1 cellular context compared by ENCODE assay signal in the genomic region with DNA sequence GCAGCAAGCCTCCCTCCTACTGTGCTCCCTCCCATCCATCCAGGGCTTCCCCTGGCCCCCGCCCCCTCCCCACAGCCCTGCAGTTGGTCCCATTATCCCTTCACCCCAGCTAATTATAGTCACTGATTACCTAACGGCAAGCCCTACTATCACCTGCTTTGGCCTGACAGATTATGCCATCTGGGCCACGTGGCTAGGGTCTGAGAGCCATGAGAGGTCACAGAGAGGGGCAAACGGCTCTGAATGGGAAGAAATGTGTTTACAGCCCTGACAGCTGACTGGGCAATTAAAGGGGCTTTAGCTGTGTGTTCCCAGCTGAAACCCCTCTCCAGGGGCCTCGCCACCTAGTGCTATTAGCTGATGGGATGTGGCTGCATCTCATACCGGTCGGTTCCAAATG.
TF ChIP-seq lines count a peak whose summit lies in the region.

No MANE protein-coding gene starts in this region.

TF ChIP-seq in K562, 482 proteins besides CTCF, POLR2A, EP300 and RAD21 (continued from another document):
- TF ChIP-seq, protein P1, sequence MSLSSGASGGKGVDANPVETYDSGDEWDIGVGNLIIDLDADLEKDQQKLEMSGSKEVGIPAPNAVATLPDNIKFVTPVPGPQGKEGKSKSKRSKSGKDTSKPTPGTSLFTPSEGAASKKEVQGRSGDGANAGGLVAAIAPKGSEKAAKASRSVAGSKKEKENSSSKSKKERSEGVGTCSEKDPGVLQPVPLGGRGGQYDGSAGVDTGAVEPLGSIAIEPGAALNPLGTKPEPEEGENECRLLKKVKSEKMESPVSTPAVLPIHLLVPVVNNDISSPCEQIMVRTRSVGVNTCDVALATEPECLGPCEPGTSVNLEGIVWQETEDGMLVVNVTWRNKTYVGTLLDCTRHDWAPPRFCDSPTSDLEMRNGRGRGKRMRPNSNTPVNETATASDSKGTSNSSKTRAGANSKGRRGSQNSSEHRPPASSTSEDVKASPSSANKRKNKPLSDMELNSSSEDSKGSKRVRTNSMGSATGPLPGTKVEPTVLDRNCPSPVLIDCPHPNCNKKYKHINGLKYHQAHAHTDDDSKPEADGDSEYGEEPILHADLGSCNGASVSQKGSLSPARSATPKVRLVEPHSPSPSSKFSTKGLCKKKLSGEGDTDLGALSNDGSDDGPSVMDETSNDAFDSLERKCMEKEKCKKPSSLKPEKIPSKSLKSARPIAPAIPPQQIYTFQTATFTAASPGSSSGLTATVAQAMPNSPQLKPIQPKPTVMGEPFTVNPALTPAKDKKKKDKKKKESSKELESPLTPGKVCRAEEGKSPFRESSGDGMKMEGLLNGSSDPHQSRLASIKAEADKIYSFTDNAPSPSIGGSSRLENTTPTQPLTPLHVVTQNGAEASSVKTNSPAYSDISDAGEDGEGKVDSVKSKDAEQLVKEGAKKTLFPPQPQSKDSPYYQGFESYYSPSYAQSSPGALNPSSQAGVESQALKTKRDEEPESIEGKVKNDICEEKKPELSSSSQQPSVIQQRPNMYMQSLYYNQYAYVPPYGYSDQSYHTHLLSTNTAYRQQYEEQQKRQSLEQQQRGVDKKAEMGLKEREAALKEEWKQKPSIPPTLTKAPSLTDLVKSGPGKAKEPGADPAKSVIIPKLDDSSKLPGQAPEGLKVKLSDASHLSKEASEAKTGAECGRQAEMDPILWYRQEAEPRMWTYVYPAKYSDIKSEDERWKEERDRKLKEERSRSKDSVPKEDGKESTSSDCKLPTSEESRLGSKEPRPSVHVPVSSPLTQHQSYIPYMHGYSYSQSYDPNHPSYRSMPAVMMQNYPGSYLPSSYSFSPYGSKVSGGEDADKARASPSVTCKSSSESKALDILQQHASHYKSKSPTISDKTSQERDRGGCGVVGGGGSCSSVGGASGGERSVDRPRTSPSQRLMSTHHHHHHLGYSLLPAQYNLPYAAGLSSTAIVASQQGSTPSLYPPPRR (CRISPR knock-in tag; IDR thresholded peaks at IDR 0.05; ENCODE audit: borderline replicate concordance), result no peak
- TF ChIP-seq, protein P2, sequence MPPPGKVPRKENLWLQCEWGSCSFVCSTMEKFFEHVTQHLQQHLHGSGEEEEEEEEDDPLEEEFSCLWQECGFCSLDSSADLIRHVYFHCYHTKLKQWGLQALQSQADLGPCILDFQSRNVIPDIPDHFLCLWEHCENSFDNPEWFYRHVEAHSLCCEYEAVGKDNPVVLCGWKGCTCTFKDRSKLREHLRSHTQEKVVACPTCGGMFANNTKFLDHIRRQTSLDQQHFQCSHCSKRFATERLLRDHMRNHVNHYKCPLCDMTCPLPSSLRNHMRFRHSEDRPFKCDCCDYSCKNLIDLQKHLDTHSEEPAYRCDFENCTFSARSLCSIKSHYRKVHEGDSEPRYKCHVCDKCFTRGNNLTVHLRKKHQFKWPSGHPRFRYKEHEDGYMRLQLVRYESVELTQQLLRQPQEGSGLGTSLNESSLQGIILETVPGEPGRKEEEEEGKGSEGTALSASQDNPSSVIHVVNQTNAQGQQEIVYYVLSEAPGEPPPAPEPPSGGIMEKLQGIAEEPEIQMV (tag; conservative IDR thresholded peaks at IDR 0.05; ENCODE audit: low read depth), result no peak
- TF ChIP-seq MTA3 (IDR thresholded peaks at IDR 0.05; ENCODE audit: borderline replicate concordance) (no peak), MEF2A (IDR thresholded peaks at IDR 0.05; ENCODE audit: control insufficient read depth, low read depth, low read length) (0 out of 2 replicates have a peak, but pooled peaks have one; percentile 30), MTA2 (IDR thresholded peaks at IDR 0.05; ENCODE audit: low read depth) (no peak), CHD2 (IDR thresholded peaks at IDR 0.05; ENCODE audit: low read depth, low read length) (no peak), NR1H2 (CRISPR knock-in tag; IDR thresholded peaks at IDR 0.05) (no peak)
- TF ChIP-seq, protein P3, sequence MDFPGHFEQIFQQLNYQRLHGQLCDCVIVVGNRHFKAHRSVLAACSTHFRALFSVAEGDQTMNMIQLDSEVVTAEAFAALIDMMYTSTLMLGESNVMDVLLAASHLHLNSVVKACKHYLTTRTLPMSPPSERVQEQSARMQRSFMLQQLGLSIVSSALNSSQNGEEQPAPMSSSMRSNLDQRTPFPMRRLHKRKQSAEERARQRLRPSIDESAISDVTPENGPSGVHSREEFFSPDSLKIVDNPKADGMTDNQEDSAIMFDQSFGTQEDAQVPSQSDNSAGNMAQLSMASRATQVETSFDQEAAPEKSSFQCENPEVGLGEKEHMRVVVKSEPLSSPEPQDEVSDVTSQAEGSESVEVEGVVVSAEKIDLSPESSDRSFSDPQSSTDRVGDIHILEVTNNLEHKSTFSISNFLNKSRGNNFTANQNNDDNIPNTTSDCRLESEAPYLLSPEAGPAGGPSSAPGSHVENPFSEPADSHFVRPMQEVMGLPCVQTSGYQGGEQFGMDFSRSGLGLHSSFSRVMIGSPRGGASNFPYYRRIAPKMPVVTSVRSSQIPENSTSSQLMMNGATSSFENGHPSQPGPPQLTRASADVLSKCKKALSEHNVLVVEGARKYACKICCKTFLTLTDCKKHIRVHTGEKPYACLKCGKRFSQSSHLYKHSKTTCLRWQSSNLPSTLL (IDR thresholded peaks at IDR 0.05), result no peak
- TF ChIP-seq, protein P4, sequence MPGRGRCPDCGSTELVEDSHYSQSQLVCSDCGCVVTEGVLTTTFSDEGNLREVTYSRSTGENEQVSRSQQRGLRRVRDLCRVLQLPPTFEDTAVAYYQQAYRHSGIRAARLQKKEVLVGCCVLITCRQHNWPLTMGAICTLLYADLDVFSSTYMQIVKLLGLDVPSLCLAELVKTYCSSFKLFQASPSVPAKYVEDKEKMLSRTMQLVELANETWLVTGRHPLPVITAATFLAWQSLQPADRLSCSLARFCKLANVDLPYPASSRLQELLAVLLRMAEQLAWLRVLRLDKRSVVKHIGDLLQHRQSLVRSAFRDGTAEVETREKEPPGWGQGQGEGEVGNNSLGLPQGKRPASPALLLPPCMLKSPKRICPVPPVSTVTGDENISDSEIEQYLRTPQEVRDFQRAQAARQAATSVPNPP (IDR thresholded peaks at IDR 0.05; ENCODE audit: borderline replicate concordance, insufficient read depth, insufficient read length), result no peak
- TF ChIP-seq, protein P5, sequence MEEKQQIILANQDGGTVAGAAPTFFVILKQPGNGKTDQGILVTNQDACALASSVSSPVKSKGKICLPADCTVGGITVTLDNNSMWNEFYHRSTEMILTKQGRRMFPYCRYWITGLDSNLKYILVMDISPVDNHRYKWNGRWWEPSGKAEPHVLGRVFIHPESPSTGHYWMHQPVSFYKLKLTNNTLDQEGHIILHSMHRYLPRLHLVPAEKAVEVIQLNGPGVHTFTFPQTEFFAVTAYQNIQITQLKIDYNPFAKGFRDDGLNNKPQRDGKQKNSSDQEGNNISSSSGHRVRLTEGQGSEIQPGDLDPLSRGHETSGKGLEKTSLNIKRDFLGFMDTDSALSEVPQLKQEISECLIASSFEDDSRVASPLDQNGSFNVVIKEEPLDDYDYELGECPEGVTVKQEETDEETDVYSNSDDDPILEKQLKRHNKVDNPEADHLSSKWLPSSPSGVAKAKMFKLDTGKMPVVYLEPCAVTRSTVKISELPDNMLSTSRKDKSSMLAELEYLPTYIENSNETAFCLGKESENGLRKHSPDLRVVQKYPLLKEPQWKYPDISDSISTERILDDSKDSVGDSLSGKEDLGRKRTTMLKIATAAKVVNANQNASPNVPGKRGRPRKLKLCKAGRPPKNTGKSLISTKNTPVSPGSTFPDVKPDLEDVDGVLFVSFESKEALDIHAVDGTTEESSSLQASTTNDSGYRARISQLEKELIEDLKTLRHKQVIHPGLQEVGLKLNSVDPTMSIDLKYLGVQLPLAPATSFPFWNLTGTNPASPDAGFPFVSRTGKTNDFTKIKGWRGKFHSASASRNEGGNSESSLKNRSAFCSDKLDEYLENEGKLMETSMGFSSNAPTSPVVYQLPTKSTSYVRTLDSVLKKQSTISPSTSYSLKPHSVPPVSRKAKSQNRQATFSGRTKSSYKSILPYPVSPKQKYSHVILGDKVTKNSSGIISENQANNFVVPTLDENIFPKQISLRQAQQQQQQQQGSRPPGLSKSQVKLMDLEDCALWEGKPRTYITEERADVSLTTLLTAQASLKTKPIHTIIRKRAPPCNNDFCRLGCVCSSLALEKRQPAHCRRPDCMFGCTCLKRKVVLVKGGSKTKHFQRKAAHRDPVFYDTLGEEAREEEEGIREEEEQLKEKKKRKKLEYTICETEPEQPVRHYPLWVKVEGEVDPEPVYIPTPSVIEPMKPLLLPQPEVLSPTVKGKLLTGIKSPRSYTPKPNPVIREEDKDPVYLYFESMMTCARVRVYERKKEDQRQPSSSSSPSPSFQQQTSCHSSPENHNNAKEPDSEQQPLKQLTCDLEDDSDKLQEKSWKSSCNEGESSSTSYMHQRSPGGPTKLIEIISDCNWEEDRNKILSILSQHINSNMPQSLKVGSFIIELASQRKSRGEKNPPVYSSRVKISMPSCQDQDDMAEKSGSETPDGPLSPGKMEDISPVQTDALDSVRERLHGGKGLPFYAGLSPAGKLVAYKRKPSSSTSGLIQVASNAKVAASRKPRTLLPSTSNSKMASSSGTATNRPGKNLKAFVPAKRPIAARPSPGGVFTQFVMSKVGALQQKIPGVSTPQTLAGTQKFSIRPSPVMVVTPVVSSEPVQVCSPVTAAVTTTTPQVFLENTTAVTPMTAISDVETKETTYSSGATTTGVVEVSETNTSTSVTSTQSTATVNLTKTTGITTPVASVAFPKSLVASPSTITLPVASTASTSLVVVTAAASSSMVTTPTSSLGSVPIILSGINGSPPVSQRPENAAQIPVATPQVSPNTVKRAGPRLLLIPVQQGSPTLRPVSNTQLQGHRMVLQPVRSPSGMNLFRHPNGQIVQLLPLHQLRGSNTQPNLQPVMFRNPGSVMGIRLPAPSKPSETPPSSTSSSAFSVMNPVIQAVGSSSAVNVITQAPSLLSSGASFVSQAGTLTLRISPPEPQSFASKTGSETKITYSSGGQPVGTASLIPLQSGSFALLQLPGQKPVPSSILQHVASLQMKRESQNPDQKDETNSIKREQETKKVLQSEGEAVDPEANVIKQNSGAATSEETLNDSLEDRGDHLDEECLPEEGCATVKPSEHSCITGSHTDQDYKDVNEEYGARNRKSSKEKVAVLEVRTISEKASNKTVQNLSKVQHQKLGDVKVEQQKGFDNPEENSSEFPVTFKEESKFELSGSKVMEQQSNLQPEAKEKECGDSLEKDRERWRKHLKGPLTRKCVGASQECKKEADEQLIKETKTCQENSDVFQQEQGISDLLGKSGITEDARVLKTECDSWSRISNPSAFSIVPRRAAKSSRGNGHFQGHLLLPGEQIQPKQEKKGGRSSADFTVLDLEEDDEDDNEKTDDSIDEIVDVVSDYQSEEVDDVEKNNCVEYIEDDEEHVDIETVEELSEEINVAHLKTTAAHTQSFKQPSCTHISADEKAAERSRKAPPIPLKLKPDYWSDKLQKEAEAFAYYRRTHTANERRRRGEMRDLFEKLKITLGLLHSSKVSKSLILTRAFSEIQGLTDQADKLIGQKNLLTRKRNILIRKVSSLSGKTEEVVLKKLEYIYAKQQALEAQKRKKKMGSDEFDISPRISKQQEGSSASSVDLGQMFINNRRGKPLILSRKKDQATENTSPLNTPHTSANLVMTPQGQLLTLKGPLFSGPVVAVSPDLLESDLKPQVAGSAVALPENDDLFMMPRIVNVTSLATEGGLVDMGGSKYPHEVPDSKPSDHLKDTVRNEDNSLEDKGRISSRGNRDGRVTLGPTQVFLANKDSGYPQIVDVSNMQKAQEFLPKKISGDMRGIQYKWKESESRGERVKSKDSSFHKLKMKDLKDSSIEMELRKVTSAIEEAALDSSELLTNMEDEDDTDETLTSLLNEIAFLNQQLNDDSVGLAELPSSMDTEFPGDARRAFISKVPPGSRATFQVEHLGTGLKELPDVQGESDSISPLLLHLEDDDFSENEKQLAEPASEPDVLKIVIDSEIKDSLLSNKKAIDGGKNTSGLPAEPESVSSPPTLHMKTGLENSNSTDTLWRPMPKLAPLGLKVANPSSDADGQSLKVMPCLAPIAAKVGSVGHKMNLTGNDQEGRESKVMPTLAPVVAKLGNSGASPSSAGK (IDR thresholded peaks at IDR 0.05), result no peak
